In the genomic region with DNA sequence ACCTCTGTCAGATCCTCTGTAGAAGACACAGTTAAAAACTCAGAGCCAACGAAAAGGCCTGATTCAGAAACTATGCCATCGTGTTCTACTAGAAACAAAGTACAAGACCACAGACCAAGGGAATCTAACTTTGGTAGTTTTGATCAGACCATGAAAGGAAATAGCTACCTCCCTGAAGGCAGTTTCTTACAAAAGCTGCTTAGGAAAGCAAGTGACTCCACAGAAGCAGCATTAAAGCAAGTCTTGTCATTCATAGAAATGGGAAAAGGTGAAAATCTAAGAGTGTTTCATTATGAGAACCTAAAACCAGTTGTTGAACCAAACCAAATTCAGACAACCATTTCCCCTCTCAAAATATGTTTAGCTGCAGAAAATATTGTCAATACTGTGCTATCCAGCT, we compare ENCODE assay signal across 1 cellular context.
TF ChIP-seq lines count a peak whose summit lies in the region.

No MANE protein-coding gene starts in this region.

TF ChIP-seq in SK-N-SH, 30 proteins besides CTCF, POLR2A, EP300 and RAD21:
- TF ChIP-seq, protein P1, sequence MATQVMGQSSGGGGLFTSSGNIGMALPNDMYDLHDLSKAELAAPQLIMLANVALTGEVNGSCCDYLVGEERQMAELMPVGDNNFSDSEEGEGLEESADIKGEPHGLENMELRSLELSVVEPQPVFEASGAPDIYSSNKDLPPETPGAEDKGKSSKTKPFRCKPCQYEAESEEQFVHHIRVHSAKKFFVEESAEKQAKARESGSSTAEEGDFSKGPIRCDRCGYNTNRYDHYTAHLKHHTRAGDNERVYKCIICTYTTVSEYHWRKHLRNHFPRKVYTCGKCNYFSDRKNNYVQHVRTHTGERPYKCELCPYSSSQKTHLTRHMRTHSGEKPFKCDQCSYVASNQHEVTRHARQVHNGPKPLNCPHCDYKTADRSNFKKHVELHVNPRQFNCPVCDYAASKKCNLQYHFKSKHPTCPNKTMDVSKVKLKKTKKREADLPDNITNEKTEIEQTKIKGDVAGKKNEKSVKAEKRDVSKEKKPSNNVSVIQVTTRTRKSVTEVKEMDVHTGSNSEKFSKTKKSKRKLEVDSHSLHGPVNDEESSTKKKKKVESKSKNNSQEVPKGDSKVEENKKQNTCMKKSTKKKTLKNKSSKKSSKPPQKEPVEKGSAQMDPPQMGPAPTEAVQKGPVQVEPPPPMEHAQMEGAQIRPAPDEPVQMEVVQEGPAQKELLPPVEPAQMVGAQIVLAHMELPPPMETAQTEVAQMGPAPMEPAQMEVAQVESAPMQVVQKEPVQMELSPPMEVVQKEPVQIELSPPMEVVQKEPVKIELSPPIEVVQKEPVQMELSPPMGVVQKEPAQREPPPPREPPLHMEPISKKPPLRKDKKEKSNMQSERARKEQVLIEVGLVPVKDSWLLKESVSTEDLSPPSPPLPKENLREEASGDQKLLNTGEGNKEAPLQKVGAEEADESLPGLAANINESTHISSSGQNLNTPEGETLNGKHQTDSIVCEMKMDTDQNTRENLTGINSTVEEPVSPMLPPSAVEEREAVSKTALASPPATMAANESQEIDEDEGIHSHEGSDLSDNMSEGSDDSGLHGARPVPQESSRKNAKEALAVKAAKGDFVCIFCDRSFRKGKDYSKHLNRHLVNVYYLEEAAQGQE (IDR thresholded peaks at IDR 0.05; ENCODE audit: low read depth, low read length) = no peak
- TF ChIP-seq MXI1 (IDR thresholded peaks at IDR 0.05; ENCODE audit: low read depth, low read length) (no peak), RCOR1 (IDR thresholded peaks at IDR 0.05; ENCODE audit: low read length) (no peak), GABPA (IDR thresholded peaks at IDR 0.05; ENCODE audit: low read depth) (no peak)
